9 cellular contexts compared by ENCODE assay signal in genomic region chr5:135930029-135930948, GRCh38.
A peak's percentile ranks its signal among the peaks of the same experiment; 100 is the strongest.
DNase-seq lines count a peak whose midpoint lies in the region; ATAC-seq and TF ChIP-seq lines count a peak whose summit lies in the region.
"Had no signal": no experiment of that assay in that cellular context is flagged by ENCODE, and none has a peak within 500 bp of the region (broad histone marks: within the 10 kb centered on the region; RNA-seq: fewer than 3 reads in every experiment).

No MANE protein-coding gene starts in this region.

- H3K4me3 ChIP-seq in fibroblast of pulmonary artery (replicated peaks; ENCODE audit: low read depth, low read length) (peak overlapping the region; percentile 25), parathyroid adenoma (ENCODE audit: low read depth, low read length) (no peak overlapping the region)

- H3K4me1 ChIP-seq in parathyroid adenoma: no peaks in the 10 kb centered on the region

- no peak overlapping the region for H2AFZ ChIP-seq in parathyroid adenoma

- DNase-seq in DMS 273 treated with DMSO at 0.1 percent for 48 hours (lab: John Stamatoyannopoulos, UW) (peak; percentile 14), NCI-H1930 (lab: John Stamatoyannopoulos, UW) (peak; percentile 46 to 51), fibroblast of pulmonary artery (ENCODE audit: low read depth) (no peak), NCI-H2196 treated with DMSO at 0.1 percent for 48 hours (lab: John Stamatoyannopoulos, UW; ENCODE audit: unreplicated experiment) (no peak), foreskin melanocyte (no peak)
- no peak for DNase-seq in activated CD8-positive, alpha-beta memory T cell treated with anti-CD3 and anti-CD28 coated beads for 24 hours
- DNase-seq: NCI-H1694 treated with DMSO at 0.1 percent for 48 hours had no signal

- H3K9ac ChIP-seq in parathyroid adenoma: no peak overlapping the region

- no peaks in the 10 kb centered on the region for H3K36me3 ChIP-seq in parathyroid adenoma (ENCODE audit: control insufficient read depth, insufficient read depth, low read length)

- no peak overlapping the region for H3K27ac ChIP-seq in parathyroid adenoma

- H3K79me2 ChIP-seq in parathyroid adenoma: no peaks in the 10 kb centered on the region

- H3K4me2 ChIP-seq in parathyroid adenoma (ENCODE audit: low read length): peak overlapping the region; percentile 45

- no peak for ATAC-seq in GM18873 (IDR thresholded peaks at IDR 0.05; ENCODE audit: low FRiP score, unreplicated experiment)

- H3K9me3 ChIP-seq in parathyroid adenoma (ENCODE audit: control insufficient read depth, low read length): no peaks in the 10 kb centered on the region

- TF ChIP-seq CTCF in fibroblast of pulmonary artery (IDR thresholded peaks at IDR 0.05; ENCODE audit: low read length, missing control alignments) (no peak), parathyroid adenoma (IDR thresholded peaks at IDR 0.05) (no peak)

- H3K27me3 ChIP-seq in parathyroid adenoma (ENCODE audit: control insufficient read depth, insufficient read depth, low read length): peaks cover 3% of the 10 kb centered on the region

Comparison
In these comparisons a context has a peak if more than half of its experiments do, and no peak if none do; other contexts are left out.
1. DNase-seq: peak in DMS 273 treated with DMSO at 0.1 percent for 48 hours (single experiment) and NCI-H1930 (2 of 2); none in fibroblast of pulmonary artery (single experiment), activated CD8-positive, alpha-beta memory T cell treated with anti-CD3 and anti-CD28 coated beads for 24 hours (single experiment), NCI-H2196 treated with DMSO at 0.1 percent for 48 hours (single experiment) and foreskin melanocyte (single experiment).